ENCODE assay signal across 1 cellular context in genomic region chrX:48474581-48474980, GRCh38.
TF ChIP-seq lines count a peak whose summit lies in the region.

No MANE protein-coding gene starts in this region.

TF ChIP-seq in HepG2, 621 proteins besides CTCF, POLR2A, EP300 and RAD21:
- TF ChIP-seq TEAD3 (CRISPR knock-in tag; optimal IDR thresholded peaks at IDR 0.05; ENCODE audit: borderline replicate concordance): no peak
- no peak for TF ChIP-seq BCL6 (CRISPR knock-in tag; IDR thresholded peaks at IDR 0.05)
- TF ChIP-seq THAP11 (CRISPR knock-in tag; IDR thresholded peaks at IDR 0.05): no peak
TF ChIP-seq in HepG2: peak in this region for 0.
